1 cellular context compared by ENCODE assay signal in the genomic region with DNA sequence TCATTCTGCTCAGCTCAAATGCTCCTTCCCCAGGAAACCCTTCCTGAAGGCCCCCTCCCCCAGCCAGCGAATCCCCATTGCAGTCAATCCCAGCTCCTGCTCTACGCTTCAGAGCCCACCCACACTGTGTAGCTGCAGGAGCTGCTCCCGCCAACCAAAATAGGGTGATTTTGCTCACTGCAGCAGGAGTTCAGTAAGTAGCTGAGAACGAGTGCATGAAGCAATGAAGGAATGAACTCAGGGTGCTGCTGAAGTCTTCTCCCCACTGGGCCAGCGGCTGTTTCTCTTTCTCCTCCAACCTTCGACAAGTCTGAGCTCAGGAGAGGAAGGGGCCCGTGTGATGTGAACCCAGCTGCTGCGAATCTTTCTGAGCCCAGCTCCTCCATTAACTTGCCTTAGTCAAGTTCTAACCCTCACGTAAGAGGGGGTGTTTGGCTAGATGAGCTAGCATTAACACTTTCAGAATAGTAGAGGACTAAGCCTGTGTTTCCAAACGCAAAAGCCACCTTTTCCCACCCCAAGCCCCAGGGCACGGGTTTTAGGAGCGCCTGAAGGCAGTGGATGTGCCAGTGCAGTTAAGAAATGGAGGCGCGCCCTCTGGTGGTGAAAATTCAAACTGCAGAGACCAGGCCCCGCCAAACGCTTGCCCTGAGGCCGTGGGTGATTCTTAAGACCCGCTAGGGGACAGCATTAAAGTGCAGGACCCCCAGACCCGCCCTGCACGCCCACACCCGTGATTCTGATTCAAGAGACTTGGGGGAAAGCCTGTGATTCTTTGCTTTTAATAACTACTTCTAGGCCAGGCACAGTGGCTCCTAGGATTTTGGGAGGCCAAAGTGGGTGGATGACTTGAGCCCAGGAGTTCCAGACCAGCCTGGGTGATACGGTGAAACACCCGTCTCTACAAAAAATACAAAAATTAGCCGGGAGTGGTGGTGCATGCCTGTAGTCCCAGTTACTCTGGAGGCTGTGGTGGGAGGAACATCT.
TF ChIP-seq lines count a peak whose summit lies in the region.

No MANE protein-coding gene starts in this region.

TF ChIP-seq in HepG2, 621 proteins besides CTCF, POLR2A, EP300 and RAD21 (continued from another document and continues in another):
- TF ChIP-seq, protein P1, sequence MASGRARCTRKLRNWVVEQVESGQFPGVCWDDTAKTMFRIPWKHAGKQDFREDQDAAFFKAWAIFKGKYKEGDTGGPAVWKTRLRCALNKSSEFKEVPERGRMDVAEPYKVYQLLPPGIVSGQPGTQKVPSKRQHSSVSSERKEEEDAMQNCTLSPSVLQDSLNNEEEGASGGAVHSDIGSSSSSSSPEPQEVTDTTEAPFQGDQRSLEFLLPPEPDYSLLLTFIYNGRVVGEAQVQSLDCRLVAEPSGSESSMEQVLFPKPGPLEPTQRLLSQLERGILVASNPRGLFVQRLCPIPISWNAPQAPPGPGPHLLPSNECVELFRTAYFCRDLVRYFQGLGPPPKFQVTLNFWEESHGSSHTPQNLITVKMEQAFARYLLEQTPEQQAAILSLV (CRISPR knock-in tag; IDR thresholded peaks at IDR 0.05; ENCODE audit: borderline replicate concordance), result no peak
- TF ChIP-seq ZNF614 (CRISPR knock-in tag; IDR thresholded peaks at IDR 0.05; ENCODE audit: borderline replicate concordance), result no peak
- no peak; the same call in 1 of the 2 replicates for TF ChIP-seq KLF15 (CRISPR knock-in tag; IDR thresholded peaks at IDR 0.05; ENCODE audit: borderline replicate concordance)
- TF ChIP-seq, protein P2, sequence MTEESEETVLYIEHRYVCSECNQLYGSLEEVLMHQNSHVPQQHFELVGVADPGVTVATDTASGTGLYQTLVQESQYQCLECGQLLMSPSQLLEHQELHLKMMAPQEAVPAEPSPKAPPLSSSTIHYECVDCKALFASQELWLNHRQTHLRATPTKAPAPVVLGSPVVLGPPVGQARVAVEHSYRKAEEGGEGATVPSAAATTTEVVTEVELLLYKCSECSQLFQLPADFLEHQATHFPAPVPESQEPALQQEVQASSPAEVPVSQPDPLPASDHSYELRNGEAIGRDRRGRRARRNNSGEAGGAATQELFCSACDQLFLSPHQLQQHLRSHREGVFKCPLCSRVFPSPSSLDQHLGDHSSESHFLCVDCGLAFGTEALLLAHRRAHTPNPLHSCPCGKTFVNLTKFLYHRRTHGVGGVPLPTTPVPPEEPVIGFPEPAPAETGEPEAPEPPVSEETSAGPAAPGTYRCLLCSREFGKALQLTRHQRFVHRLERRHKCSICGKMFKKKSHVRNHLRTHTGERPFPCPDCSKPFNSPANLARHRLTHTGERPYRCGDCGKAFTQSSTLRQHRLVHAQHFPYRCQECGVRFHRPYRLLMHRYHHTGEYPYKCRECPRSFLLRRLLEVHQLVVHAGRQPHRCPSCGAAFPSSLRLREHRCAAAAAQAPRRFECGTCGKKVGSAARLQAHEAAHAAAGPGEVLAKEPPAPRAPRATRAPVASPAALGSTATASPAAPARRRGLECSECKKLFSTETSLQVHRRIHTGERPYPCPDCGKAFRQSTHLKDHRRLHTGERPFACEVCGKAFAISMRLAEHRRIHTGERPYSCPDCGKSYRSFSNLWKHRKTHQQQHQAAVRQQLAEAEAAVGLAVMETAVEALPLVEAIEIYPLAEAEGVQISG (CRISPR knock-in tag; IDR thresholded peaks at IDR 0.05), result 0 out of 2 replicates have a peak, but pooled peaks have one; percentile 4
- peak; percentile 41 for TF ChIP-seq ZBTB7B (CRISPR knock-in tag; IDR thresholded peaks at IDR 0.05)
- TF ChIP-seq SMARCE1 (IDR thresholded peaks at IDR 0.05; ENCODE audit: borderline replicate concordance), result no peak
- no peak for TF ChIP-seq ZNF160 (CRISPR knock-in tag; IDR thresholded peaks at IDR 0.05)
- peak; percentile 13; the same call in 1 of the 2 replicates for TF ChIP-seq HIVEP1 (CRISPR knock-in tag; IDR thresholded peaks at IDR 0.05)
- TF ChIP-seq ARID2 (CRISPR knock-in tag; IDR thresholded peaks at IDR 0.05; ENCODE audit: borderline replicate concordance), result no peak
- no peak for TF ChIP-seq ZNF256 (CRISPR knock-in tag; conservative IDR thresholded peaks at IDR 0.05)
- TF ChIP-seq ETV5 (CRISPR knock-in tag; IDR thresholded peaks at IDR 0.05; ENCODE audit: borderline replicate concordance), result no peak
- no peak for TF ChIP-seq ZNF557 (CRISPR knock-in tag; IDR thresholded peaks at IDR 0.05)
- no peak for TF ChIP-seq SIN3A (IDR thresholded peaks at IDR 0.05; ENCODE audit: borderline replicate concordance, low read depth, low read length)
- TF ChIP-seq, protein P3, sequence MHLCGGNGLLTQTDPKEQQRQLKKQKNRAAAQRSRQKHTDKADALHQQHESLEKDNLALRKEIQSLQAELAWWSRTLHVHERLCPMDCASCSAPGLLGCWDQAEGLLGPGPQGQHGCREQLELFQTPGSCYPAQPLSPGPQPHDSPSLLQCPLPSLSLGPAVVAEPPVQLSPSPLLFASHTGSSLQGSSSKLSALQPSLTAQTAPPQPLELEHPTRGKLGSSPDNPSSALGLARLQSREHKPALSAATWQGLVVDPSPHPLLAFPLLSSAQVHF (CRISPR knock-in tag; IDR thresholded peaks at IDR 0.05), result no peak
- TF ChIP-seq ERF (CRISPR knock-in tag; IDR thresholded peaks at IDR 0.05), result no peak
- no peak for TF ChIP-seq POLR2G (IDR thresholded peaks at IDR 0.05; ENCODE audit: low read depth, low read length)
- no peak for TF ChIP-seq MAFK (conservative IDR thresholded peaks at IDR 0.05 in 1 of 2, IDR thresholded peaks at IDR 0.05 in 1 of 2; ENCODE audit: low read length in 2 of 2)
- TF ChIP-seq KDM2A (CRISPR knock-in tag; IDR thresholded peaks at IDR 0.05; ENCODE audit: borderline replicate concordance, low read depth), result no peak
- no peak for TF ChIP-seq ZNF567 (CRISPR knock-in tag; IDR thresholded peaks at IDR 0.05; ENCODE audit: borderline replicate concordance)
- no peak; the same call in 1 of the 2 replicates for TF ChIP-seq NR2C2 (CRISPR knock-in tag; IDR thresholded peaks at IDR 0.05; ENCODE audit: borderline replicate concordance)
- TF ChIP-seq, protein P4, sequence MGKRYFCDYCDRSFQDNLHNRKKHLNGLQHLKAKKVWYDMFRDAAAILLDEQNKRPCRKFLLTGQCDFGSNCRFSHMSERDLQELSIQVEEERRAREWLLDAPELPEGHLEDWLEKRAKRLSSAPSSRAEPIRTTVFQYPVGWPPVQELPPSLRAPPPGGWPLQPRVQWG (CRISPR knock-in tag; IDR thresholded peaks at IDR 0.05; ENCODE audit: borderline replicate concordance, low read depth), result no peak
- TF ChIP-seq ZNF12 (CRISPR knock-in tag; IDR thresholded peaks at IDR 0.05), result no peak
- TF ChIP-seq, protein P5, sequence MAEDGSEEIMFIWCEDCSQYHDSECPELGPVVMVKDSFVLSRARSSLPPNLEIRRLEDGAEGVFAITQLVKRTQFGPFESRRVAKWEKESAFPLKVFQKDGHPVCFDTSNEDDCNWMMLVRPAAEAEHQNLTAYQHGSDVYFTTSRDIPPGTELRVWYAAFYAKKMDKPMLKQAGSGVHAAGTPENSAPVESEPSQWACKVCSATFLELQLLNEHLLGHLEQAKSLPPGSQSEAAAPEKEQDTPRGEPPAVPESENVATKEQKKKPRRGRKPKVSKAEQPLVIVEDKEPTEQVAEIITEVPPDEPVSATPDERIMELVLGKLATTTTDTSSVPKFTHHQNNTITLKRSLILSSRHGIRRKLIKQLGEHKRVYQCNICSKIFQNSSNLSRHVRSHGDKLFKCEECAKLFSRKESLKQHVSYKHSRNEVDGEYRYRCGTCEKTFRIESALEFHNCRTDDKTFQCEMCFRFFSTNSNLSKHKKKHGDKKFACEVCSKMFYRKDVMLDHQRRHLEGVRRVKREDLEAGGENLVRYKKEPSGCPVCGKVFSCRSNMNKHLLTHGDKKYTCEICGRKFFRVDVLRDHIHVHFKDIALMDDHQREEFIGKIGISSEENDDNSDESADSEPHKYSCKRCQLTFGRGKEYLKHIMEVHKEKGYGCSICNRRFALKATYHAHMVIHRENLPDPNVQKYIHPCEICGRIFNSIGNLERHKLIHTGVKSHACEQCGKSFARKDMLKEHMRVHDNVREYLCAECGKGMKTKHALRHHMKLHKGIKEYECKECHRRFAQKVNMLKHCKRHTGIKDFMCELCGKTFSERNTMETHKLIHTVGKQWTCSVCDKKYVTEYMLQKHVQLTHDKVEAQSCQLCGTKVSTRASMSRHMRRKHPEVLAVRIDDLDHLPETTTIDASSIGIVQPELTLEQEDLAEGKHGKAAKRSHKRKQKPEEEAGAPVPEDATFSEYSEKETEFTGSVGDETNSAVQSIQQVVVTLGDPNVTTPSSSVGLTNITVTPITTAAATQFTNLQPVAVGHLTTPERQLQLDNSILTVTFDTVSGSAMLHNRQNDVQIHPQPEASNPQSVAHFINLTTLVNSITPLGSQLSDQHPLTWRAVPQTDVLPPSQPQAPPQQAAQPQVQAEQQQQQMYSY (CRISPR knock-in tag; IDR thresholded peaks at IDR 0.05), result no peak
- no peak for TF ChIP-seq ZBTB20 (CRISPR knock-in tag; IDR thresholded peaks at IDR 0.05; ENCODE audit: borderline replicate concordance, low read depth)
- TF ChIP-seq ZNF34 (CRISPR knock-in tag; IDR thresholded peaks at IDR 0.05; ENCODE audit: borderline replicate concordance), result no peak
- 0 out of 2 replicates have a peak, but pooled peaks have one; percentile 27 for TF ChIP-seq NR2F2 (IDR thresholded peaks at IDR 0.05; ENCODE audit: borderline replicate concordance, low read depth)
- no peak for TF ChIP-seq ZBTB38 (CRISPR knock-in tag; IDR thresholded peaks at IDR 0.05)
- no peak for TF ChIP-seq RXRB (CRISPR knock-in tag; IDR thresholded peaks at IDR 0.05; ENCODE audit: borderline replicate concordance)
- TF ChIP-seq MBD4 (IDR thresholded peaks at IDR 0.05; ENCODE audit: borderline replicate concordance, low read length), result no peak
- TF ChIP-seq ATRX (CRISPR knock-in tag; IDR thresholded peaks at IDR 0.05; ENCODE audit: borderline replicate concordance), result no peak
- TF ChIP-seq ATF1 (CRISPR knock-in tag; IDR thresholded peaks at IDR 0.05), result no peak
- TF ChIP-seq ZNF251 (CRISPR knock-in tag; IDR thresholded peaks at IDR 0.05), result no peak
- TF ChIP-seq, protein P6, sequence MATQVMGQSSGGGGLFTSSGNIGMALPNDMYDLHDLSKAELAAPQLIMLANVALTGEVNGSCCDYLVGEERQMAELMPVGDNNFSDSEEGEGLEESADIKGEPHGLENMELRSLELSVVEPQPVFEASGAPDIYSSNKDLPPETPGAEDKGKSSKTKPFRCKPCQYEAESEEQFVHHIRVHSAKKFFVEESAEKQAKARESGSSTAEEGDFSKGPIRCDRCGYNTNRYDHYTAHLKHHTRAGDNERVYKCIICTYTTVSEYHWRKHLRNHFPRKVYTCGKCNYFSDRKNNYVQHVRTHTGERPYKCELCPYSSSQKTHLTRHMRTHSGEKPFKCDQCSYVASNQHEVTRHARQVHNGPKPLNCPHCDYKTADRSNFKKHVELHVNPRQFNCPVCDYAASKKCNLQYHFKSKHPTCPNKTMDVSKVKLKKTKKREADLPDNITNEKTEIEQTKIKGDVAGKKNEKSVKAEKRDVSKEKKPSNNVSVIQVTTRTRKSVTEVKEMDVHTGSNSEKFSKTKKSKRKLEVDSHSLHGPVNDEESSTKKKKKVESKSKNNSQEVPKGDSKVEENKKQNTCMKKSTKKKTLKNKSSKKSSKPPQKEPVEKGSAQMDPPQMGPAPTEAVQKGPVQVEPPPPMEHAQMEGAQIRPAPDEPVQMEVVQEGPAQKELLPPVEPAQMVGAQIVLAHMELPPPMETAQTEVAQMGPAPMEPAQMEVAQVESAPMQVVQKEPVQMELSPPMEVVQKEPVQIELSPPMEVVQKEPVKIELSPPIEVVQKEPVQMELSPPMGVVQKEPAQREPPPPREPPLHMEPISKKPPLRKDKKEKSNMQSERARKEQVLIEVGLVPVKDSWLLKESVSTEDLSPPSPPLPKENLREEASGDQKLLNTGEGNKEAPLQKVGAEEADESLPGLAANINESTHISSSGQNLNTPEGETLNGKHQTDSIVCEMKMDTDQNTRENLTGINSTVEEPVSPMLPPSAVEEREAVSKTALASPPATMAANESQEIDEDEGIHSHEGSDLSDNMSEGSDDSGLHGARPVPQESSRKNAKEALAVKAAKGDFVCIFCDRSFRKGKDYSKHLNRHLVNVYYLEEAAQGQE (IDR thresholded peaks at IDR 0.05; ENCODE audit: borderline replicate concordance in 1 of 2, low read depth in 1 of 2, low read length in 2 of 2), result no peak
- TF ChIP-seq, protein P7, sequence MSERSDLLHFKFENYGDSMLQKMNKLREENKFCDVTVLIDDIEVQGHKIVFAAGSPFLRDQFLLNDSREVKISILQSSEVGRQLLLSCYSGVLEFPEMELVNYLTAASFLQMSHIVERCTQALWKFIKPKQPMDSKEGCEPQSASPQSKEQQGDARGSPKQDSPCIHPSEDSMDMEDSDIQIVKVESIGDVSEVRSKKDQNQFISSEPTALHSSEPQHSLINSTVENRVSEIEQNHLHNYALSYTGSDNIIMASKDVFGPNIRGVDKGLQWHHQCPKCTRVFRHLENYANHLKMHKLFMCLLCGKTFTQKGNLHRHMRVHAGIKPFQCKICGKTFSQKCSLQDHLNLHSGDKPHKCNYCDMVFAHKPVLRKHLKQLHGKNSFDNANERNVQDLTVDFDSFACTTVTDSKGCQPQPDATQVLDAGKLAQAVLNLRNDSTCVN (CRISPR knock-in tag; IDR thresholded peaks at IDR 0.05; ENCODE audit: borderline replicate concordance), result no peak
- TF ChIP-seq SRY (CRISPR knock-in tag; IDR thresholded peaks at IDR 0.05), result no peak
- TF ChIP-seq KDM5B (CRISPR knock-in tag; IDR thresholded peaks at IDR 0.05; ENCODE audit: borderline replicate concordance), result no peak
- TF ChIP-seq CCAR2 (optimal IDR thresholded peaks at IDR 0.05; ENCODE audit: low read depth, low read length), result no peak
- TF ChIP-seq YY1 (IDR thresholded peaks at IDR 0.05; ENCODE audit: insufficient read depth, insufficient replicate concordance, low read depth, low read length), result peak; percentile 24
- no peak for TF ChIP-seq ZNF101 (CRISPR knock-in tag; IDR thresholded peaks at IDR 0.05; ENCODE audit: borderline replicate concordance, low read depth)
- no peak for TF ChIP-seq ZFP90 (CRISPR knock-in tag; IDR thresholded peaks at IDR 0.05; ENCODE audit: borderline replicate concordance)
- TF ChIP-seq, protein P8, sequence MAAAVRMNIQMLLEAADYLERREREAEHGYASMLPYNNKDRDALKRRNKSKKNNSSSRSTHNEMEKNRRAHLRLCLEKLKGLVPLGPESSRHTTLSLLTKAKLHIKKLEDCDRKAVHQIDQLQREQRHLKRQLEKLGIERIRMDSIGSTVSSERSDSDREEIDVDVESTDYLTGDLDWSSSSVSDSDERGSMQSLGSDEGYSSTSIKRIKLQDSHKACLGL (CRISPR knock-in tag; IDR thresholded peaks at IDR 0.05), result no peak
- TF ChIP-seq RAD51 (IDR thresholded peaks at IDR 0.05; ENCODE audit: borderline replicate concordance), result no peak
- TF ChIP-seq, protein P9, sequence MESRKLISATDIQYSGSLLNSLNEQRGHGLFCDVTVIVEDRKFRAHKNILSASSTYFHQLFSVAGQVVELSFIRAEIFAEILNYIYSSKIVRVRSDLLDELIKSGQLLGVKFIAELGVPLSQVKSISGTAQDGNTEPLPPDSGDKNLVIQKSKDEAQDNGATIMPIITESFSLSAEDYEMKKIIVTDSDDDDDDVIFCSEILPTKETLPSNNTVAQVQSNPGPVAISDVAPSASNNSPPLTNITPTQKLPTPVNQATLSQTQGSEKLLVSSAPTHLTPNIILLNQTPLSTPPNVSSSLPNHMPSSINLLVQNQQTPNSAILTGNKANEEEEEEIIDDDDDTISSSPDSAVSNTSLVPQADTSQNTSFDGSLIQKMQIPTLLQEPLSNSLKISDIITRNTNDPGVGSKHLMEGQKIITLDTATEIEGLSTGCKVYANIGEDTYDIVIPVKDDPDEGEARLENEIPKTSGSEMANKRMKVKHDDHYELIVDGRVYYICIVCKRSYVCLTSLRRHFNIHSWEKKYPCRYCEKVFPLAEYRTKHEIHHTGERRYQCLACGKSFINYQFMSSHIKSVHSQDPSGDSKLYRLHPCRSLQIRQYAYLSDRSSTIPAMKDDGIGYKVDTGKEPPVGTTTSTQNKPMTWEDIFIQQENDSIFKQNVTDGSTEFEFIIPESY (CRISPR knock-in tag; IDR thresholded peaks at IDR 0.05), result no peak
- no peak for TF ChIP-seq ZNF430 (CRISPR knock-in tag; IDR thresholded peaks at IDR 0.05)
- no peak for TF ChIP-seq XRCC5 (optimal IDR thresholded peaks at IDR 0.05; ENCODE audit: low read length)
- TF ChIP-seq FIP1L1 (IDR thresholded peaks at IDR 0.05; ENCODE audit: borderline replicate concordance, insufficient read depth, low read depth, low read length), result no peak
